11 cellular contexts compared by ENCODE assay signal in genomic region chr1:2310332-2311183, GRCh38.
DNase-seq lines count a peak whose midpoint lies in the region; TF ChIP-seq lines count a peak whose summit lies in the region.
"Had no signal": no experiment of that assay in that cellular context is flagged by ENCODE, and none has a peak within 500 bp of the region (broad histone marks: within the 10 kb centered on the region; RNA-seq: fewer than 3 reads in every experiment).

No MANE protein-coding gene starts in this region.

- H3K4me3 ChIP-seq in breast epithelium (no peak overlapping the region), muscle layer of colon (ENCODE audit: low read depth in 1 of 2, low read length in 2 of 2) (no peak overlapping the region), transverse colon (no peak overlapping the region)

- no peaks in the 10 kb centered on the region for H3K27me3 ChIP-seq in breast epithelium
- no peaks in the 10 kb centered on the region for H3K27me3 ChIP-seq in muscle layer of colon (ENCODE audit: control insufficient read depth in 1 of 2, insufficient read depth in 2 of 2, low read length in 2 of 2)
- H3K27me3 ChIP-seq in transverse colon = peaks cover 9% of the 10 kb centered on the region

- H3K9me3 ChIP-seq in breast epithelium (no peaks in the 10 kb centered on the region), muscle layer of colon (ENCODE audit: low read length) (no peaks in the 10 kb centered on the region), transverse colon (no peaks in the 10 kb centered on the region)

- TF ChIP-seq CTCF in breast epithelium (IDR thresholded peaks at IDR 0.05) (no peak), MCF 10A (IDR thresholded peaks at IDR 0.05; ENCODE audit: unreplicated experiment) (no peak), transverse colon (IDR thresholded peaks at IDR 0.05) (no peak)

- peaks cover 12% of the 10 kb centered on the region for H3K36me3 ChIP-seq in breast epithelium
- H3K36me3 ChIP-seq in muscle layer of colon (ENCODE audit: insufficient read depth, low read length) = peaks cover 14% of the 10 kb centered on the region
- peaks cover 0 to 27% (median 12%) of the 10 kb centered on the region in 4 donors for H3K36me3 ChIP-seq in transverse colon

- 66 to 85% methylated on average over 4 to 19 of the region's 28 CpGs for whole genome bisulfite sequencing in transverse colon (ENCODE audit: low coverage in 1 of 2), 2 donors

- peak overlapping the region; percentile 33 for H3K9ac ChIP-seq in muscle layer of colon (ENCODE audit: low read length)
- H3K9ac ChIP-seq: parathyroid adenoma had no signal

- H3K27ac ChIP-seq in breast epithelium (peak overlapping the region; percentile 93 to 95), cingulate gyrus (ENCODE audit: low read depth, low read length) (peak overlapping the region; percentile 60), muscle layer of colon (ENCODE audit: low read depth, low read length) (peak overlapping the region; percentile 86), transverse colon (peak overlapping the region; percentile 85 to 91 (median 88))
- H3K27ac ChIP-seq: parathyroid adenoma had no signal

- H3K4me3 Mint-ChIP-seq in MCF 10A (ENCODE audit: unreplicated experiment) = no peak overlapping the region

- H3K4me1 Mint-ChIP-seq in MCF 10A (ENCODE audit: insufficient read depth, unreplicated experiment) = no peaks in the 10 kb centered on the region

- no peak for TF ChIP-seq POLR2A in breast epithelium (IDR thresholded peaks at IDR 0.05)
- TF ChIP-seq POLR2A in transverse colon (IDR thresholded peaks at IDR 0.05) = no peak

- H3K9me3 Mint-ChIP-seq in MCF 10A (ENCODE audit: unreplicated experiment) = no peaks in the 10 kb centered on the region

- no peak for TF ChIP-seq EP300 in transverse colon (IDR thresholded peaks at IDR 0.05; ENCODE audit: low read depth)

- CTCF ChIA-PET in MCF 10A (lab: Yijun Ruan, JAX) = interaction anchor here (1.0 kb wide), 1 partner anchor 115 kb away, joined by 3 read pairs; no protein-coding TSS in a partner anchor

- peaks cover 6 to 18% of the 10 kb centered on the region in 2 donors for H3K4me1 ChIP-seq in breast epithelium
- peaks cover 47% of the 10 kb centered on the region for H3K4me1 ChIP-seq in muscle layer of colon (ENCODE audit: insufficient read depth, low read length)
- peaks cover 32 to 55% (median 42%) of the 10 kb centered on the region in 4 donors for H3K4me1 ChIP-seq in transverse colon
- H3K4me1 ChIP-seq: parathyroid adenoma had no signal

- POLR2A ChIA-PET in MCF 10A (lab: Yijun Ruan, JAX) = interaction anchor here (0.6 to 1.7 kb wide), 2 partner anchors 76 to 98 kb away, joined by 3 to 4 read pairs; no protein-coding TSS in a partner anchor

- DNase-seq in breast epithelium (ENCODE audit: low spot score in 2 of 2) (no peak), MCF 10A (ENCODE audit: unreplicated experiment) (no peak), transverse colon (no peak), DMS53 treated with DMSO at 0.1 percent for 48 hours (lab: John Stamatoyannopoulos, UW; ENCODE audit: unreplicated experiment) (no peak), retina (no peak)
- no peak for DNase-seq in NK-92 treated with Interleukin-12 subunit alpha and Interleukin-12 subunit beta, amount 100 ng/mL, for 24 hours (lab: John Stamatoyannopoulos, UW)
- DNase-seq: kidney glomerular epithelial cell, NCI-H1436 treated with DMSO at 0.1 percent for 48 hours had no signal

- intact Hi-C loops in breast epithelium (cut with DNase I; ENCODE audit: low total_unique reads) (no loop called here), MCF 10A (cut with micrococcal nuclease) (no loop called here), transverse colon (cut with DNase I; ENCODE audit: low total_unique reads) (loop anchor here (5.0 kb wide), 1 partner anchor 78 kb away; no protein-coding TSS in a partner anchor)

- BruUV-seq in MCF 10A (replicated peaks; lab: Mats Ljungman, UMichigan) = no TSS peak

- no peaks in the 10 kb centered on the region for H3K27me3 Mint-ChIP-seq in MCF 10A (ENCODE audit: insufficient read depth, unreplicated experiment)

- peaks cover 35% of the 10 kb centered on the region for H3K36me3 Mint-ChIP-seq in MCF 10A (ENCODE audit: insufficient read depth, unreplicated experiment)

- in situ Hi-C loops in transverse colon (cut with MboI; ENCODE audit: low pct_ligation_motif_present in 1 of 4, low pct_unique_long_range_greater_than_20kb in 1 of 4, low sequenced_read_pairs in 3 of 4) = loop anchor here in 2 of 4 donors (25.0 kb wide), 1 partner anchor 98 kb away; no protein-coding TSS in a partner anchor

- H3K27ac Mint-ChIP-seq in MCF 10A (ENCODE audit: low read depth, unreplicated experiment) = no peak overlapping the region
